In the genomic region with DNA sequence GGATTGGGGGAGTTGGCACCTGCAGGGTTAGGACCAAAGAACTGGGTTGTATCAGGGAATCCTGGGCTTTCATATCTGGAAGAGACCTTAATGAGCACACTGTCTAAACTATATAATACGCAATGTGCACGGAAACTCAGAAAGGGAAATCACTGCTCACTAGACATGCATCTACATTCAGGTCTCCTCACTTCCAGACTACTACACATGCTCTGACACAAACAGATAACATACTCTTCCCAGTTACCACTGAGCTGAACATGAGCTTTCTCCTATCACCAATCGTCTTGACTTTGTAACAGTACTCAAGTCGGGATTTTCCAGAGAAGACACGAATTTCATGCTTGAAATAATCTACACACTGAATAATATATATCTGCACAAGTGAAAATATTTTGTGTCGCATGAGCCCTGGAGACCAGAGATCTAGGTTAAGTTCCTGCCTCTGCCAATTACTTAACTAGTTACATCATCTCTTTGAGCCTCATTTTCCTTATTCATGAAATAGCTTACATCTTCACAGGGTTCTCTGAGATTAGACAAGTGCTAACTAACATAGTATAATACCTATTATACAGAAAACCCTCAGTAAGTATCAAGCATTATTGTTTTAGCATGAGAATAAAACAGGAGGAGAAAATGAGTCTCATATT, we compare ENCODE assay signal across 16 cellular contexts.
DNase-seq lines count a peak whose midpoint lies in the region; ATAC-seq and TF ChIP-seq lines count a peak whose summit lies in the region.
"Had no signal": no experiment of that assay in that cellular context is flagged by ENCODE, and none has a peak within 500 bp of the region (broad histone marks: within the 10 kb centered on the region; RNA-seq: fewer than 3 reads in every experiment).

No MANE protein-coding gene starts in this region.

- H3K4ac ChIP-seq in H9 (ENCODE audit: low read depth, low read length) = no peak overlapping the region

- intact Hi-C loops in right cardiac atrium (cut with DNase I) = loop anchor here in 1 of 4 donors (10.0 kb wide), 1 partner anchor 100 kb away; a partner anchor contains a TSS
- intact Hi-C loops in Right ventricle myocardium superior (cut with DNase I) = loop anchor here (10.0 kb wide), 1 partner anchor 210 kb away; no protein-coding TSS in a partner anchor
- intact Hi-C loops in activated CD4-positive, alpha-beta memory T cell treated with anti-CD3 and anti-CD28 coated beads for 36 hours (cut with micrococcal nuclease) = no loop called here
- intact Hi-C loops in vagina (cut with DNase I) = no loop called here

- H3K14ac ChIP-seq in H9 (ENCODE audit: insufficient read depth, low read length) = no peak overlapping the region

- no peak overlapping the region for H3K23ac ChIP-seq in H9 (ENCODE audit: insufficient read length, low read depth, low read length)

- H2AK5ac ChIP-seq in H9 (ENCODE audit: insufficient read length, low read length) = no peak overlapping the region

- H3K27me3 ChIP-seq in right cardiac atrium (ENCODE audit: control insufficient read depth, insufficient read depth) (no peaks in the 10 kb centered on the region), vagina (no peaks in the 10 kb centered on the region), H9 (ENCODE audit: insufficient read depth, low read length) (no peaks in the 10 kb centered on the region)
- H3K27me3 ChIP-seq: BE2C had no signal

- TF ChIP-seq CTCF in vagina (IDR thresholded peaks at IDR 0.05) = no peak
- TF ChIP-seq CTCF in H9 (conservative IDR thresholded peaks at IDR 0.05) = no peak

- H2BK15ac ChIP-seq in H9 (ENCODE audit: low read depth, low read length) = no peak overlapping the region

- POLR2A ChIA-PET in activated CD4-positive, alpha-beta memory T cell treated with anti-CD3 and anti-CD28 coated beads for 36 hours (lab: Charles Lee) = no interaction called here

- H3K4me1 ChIP-seq in right cardiac atrium (ENCODE audit: control insufficient read depth, insufficient read depth, low read length) = no peaks in the 10 kb centered on the region
- no peaks in the 10 kb centered on the region for H3K4me1 ChIP-seq in vagina
- no peaks in the 10 kb centered on the region for H3K4me1 ChIP-seq in H9 (ENCODE audit: insufficient read depth, low read length)
- H3K4me1 ChIP-seq: BE2C had no signal

- no peak for TF ChIP-seq POLR2A in vagina (IDR thresholded peaks at IDR 0.05)

- no peaks in the 10 kb centered on the region for H4K20me1 ChIP-seq in H9 (ENCODE audit: control insufficient read depth, insufficient read depth, insufficient read length)

- H3K27me3 Mint-ChIP-seq in activated CD4-positive, alpha-beta memory T cell treated with anti-CD3 and anti-CD28 coated beads for 36 hours = no peaks in the 10 kb centered on the region
- H3K27me3 Mint-ChIP-seq in naive B cell (no peaks in the 10 kb centered on the region), H9 (ENCODE audit: low read depth) (no peaks in the 10 kb centered on the region)

- no peak overlapping the region for H3K9ac ChIP-seq in H9 (ENCODE audit: extremely low read depth, insufficient read length, low read length)

- H3K79me2 ChIP-seq in H9 (ENCODE audit: insufficient read depth, low read length) = no peaks in the 10 kb centered on the region

- H3K27ac ChIP-seq in right cardiac atrium (ENCODE audit: low read length) (peak overlapping the region; percentile 6), vagina (peak overlapping the region; percentile 9), H9 (ENCODE audit: insufficient read length, low read depth, low read length) (no peak overlapping the region)

- no peak overlapping the region for H4K8ac ChIP-seq in H9 (replicated peaks; ENCODE audit: insufficient read length, low read depth, low read length)

- H2BK5ac ChIP-seq in H9 (ENCODE audit: insufficient read length, low read length) = no peak overlapping the region

- no peak overlapping the region for H2BK120ac ChIP-seq in H9 (ENCODE audit: low read depth, low read length, poor library complexity, severe bottlenecking)

- H3K79me1 ChIP-seq in H9 (ENCODE audit: insufficient read depth, low read depth, low read length, poor library complexity, severe bottlenecking) = no peaks in the 10 kb centered on the region

- no peak overlapping the region for H3K4me3 ChIP-seq in right cardiac atrium (ENCODE audit: low read length)
- no peak overlapping the region for H3K4me3 ChIP-seq in vagina
- H3K4me3 ChIP-seq: lung had no signal

- peaks cover 37% of the 10 kb centered on the region for H3K36me3 Mint-ChIP-seq in activated CD4-positive, alpha-beta memory T cell treated with anti-CD3 and anti-CD28 coated beads for 36 hours
- H3K36me3 Mint-ChIP-seq in naive B cell (peaks cover 17 to 26% of the 10 kb centered on the region in 2 donors), H9 (ENCODE audit: insufficient read depth in 1 of 3, low read depth in 3 of 3) (peaks cover 0 to 8% (median 3%) of the 10 kb centered on the region in 3 experiments; a peak in 3 of 7 replicates)

- H3K27ac Mint-ChIP-seq in activated CD4-positive, alpha-beta memory T cell treated with anti-CD3 and anti-CD28 coated beads for 36 hours = peak overlapping the region; percentile 9
- H3K27ac Mint-ChIP-seq in naive B cell (peak overlapping the region; percentile 69 to 96 (median 92)), H9 (0 out of 7 replicates have a peak overlapping the region, but pooled peaks of 1 of the 3 experiments have one; percentile 41)

- no peak overlapping the region for H3K56ac ChIP-seq in H9 (ENCODE audit: insufficient read length, low read depth, low read length)

- no peak overlapping the region for H3K4me2 ChIP-seq in H9 (ENCODE audit: insufficient read depth, insufficient read length, low read length)

- H3K23me2 ChIP-seq in H9 (ENCODE audit: insufficient read length, low read depth, low read length, poor library complexity, severe bottlenecking) = no peaks in the 10 kb centered on the region

- no peak overlapping the region for H2BK20ac ChIP-seq in H9 (ENCODE audit: low read depth, low read length, poor library complexity, severe bottlenecking)

- WGBS in right cardiac atrium = 87% methylated on average over 6 of the region's 6 CpGs
- WGBS in H9 (ENCODE audit: extremely low coverage, insufficient read length, low lambda C conversion rate) = no CpG with 5 or more reads among the region's 6 CpGs

- no peak overlapping the region for H2BK12ac ChIP-seq in H9 (ENCODE audit: insufficient read length, low read depth, low read length)

- no peaks in the 10 kb centered on the region for H3K9me3 Mint-ChIP-seq in activated CD4-positive, alpha-beta memory T cell treated with anti-CD3 and anti-CD28 coated beads for 36 hours
- peaks cover 0 to 2% (median 0%) of the 10 kb centered on the region in 7 donors for H3K9me3 Mint-ChIP-seq in naive B cell
- no peaks in the 10 kb centered on the region for H3K9me3 Mint-ChIP-seq in H9

- CTCF ChIA-PET in activated CD4-positive, alpha-beta memory T cell treated with anti-CD3 and anti-CD28 coated beads for 36 hours (lab: Charles Lee) = interaction anchor here (1.3 to 2.0 kb wide), 2 partner anchors 42 to 209 kb away, joined by 3 to 4 read pairs; no protein-coding TSS in a partner anchor

- no peak overlapping the region for H4K5ac ChIP-seq in H9 (ENCODE audit: insufficient read length, low read depth, low read length)

- DNase-seq in right cardiac atrium (no peak), Right ventricle myocardium superior (no peak), naive B cell (no peak), vagina (ENCODE audit: extremely low spot score in 2 of 2) (peak in 1 of 2 donors; percentile 56), hypothalamus (lab: John Stamatoyannopoulos, UW) (no peak), H9 (no peak)
- no peak for DNase-seq in activated CD4-positive, alpha-beta memory T cell treated with anti-CD3 and anti-CD28 coated beads for 36 hours
- DNase-seq: BE2C, H7, NCI-H1048, NCI-H2227 treated with DMSO at 0.1 percent for 48 hours, nucleus accumbens, PC-3, T-helper 9 cell had no signal

- H2AFZ ChIP-seq in H9 (ENCODE audit: low read length) = no peak overlapping the region

- H4K91ac ChIP-seq in H9 (ENCODE audit: insufficient read length, low read depth, low read length) = no peak overlapping the region

- ATAC-seq in right cardiac atrium = no peak
- ATAC-seq in Right ventricle myocardium superior (ENCODE audit: poor library complexity) = no peak
- ATAC-seq in naive B cell (ENCODE audit: low read depth in 2 of 2) = no peak
- no peak for ATAC-seq in HG03097 (IDR thresholded peaks at IDR 0.05; ENCODE audit: low FRiP score, unreplicated experiment)
- ATAC-seq: PC-3 had no signal

- H3K18ac ChIP-seq in H9 (ENCODE audit: insufficient read length, low read depth, low read length) = no peak overlapping the region

- no peak overlapping the region for H3K4me3 Mint-ChIP-seq in activated CD4-positive, alpha-beta memory T cell treated with anti-CD3 and anti-CD28 coated beads for 36 hours
- H3K4me3 Mint-ChIP-seq in naive B cell = peak overlapping the region in 7 of 8 donors; percentile 25 to 88 (median 44)
- H3K4me3 Mint-ChIP-seq in H9 = no peak overlapping the region

- no peak overlapping the region for H3T11ph ChIP-seq in H9 (ENCODE audit: low read length)

- H3K9me3 ChIP-seq in right cardiac atrium (ENCODE audit: control insufficient read depth, low read length) (no peaks in the 10 kb centered on the region), vagina (no peaks in the 10 kb centered on the region), H9 (ENCODE audit: control insufficient read depth, low read depth, low read length) (no peaks in the 10 kb centered on the region)
- H3K9me3 ChIP-seq: BE2C had no signal

- H3K36me3 ChIP-seq in vagina = peaks cover 0 to 39% of the 10 kb centered on the region in 2 donors
- H3K36me3 ChIP-seq: BE2C had no signal

- H3K4me1 Mint-ChIP-seq in activated CD4-positive, alpha-beta memory T cell treated with anti-CD3 and anti-CD28 coated beads for 36 hours (ENCODE audit: low read depth) = peaks cover 31% of the 10 kb centered on the region
- H3K4me1 Mint-ChIP-seq in naive B cell (peaks cover 57 to 72% (median 62%) of the 10 kb centered on the region in 3 donors), H9 (peaks cover 9 to 12% of the 10 kb centered on the region in 2 experiments)

Comparison
In these comparisons a context has a peak if more than half of its experiments do, and no peak if none do; other contexts are left out.
1. H3K4me3 Mint-ChIP-seq: peak in naive B cell (7 of 8); none in activated CD4-positive, alpha-beta memory T cell treated with anti-CD3 and anti-CD28 coated beads for 36 hours (single experiment) and H9 (0 of 2).